15 cellular contexts compared by ENCODE assay signal in the genomic region with DNA sequence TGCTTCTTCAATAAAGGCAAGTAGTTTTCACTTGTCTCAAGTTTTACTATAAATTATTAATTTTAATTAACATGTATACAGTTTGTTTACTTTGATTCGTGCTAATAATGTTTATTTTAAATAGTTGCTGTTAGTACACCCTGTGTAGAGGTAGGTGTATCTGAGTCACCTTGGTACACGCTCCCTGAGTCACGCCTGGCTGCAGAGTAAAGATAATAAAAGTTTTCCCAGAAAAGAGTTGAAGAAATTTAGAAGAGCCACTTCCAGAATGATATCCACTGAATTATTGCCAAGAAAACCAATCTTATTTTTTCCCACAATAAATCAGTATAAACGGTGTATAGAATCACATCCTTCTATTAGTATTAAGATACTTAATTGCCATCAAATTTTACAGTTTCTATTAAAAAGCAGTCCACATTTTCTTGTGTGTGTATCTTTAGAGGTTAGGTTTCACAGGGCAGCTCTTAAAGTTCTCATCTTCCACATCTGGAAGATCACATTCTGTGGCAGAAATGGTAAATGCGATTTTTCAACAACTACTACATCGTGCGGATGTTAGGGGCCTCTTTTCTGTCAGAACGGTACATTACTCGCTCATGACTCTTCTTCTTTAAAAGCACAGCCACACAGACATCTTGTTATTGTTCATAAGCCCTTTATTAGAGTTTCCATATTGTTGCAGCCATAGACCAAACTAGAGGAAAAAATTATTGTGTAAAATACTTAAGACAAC. TPM values are rescaled to one million over a fixed set of nuclear protein-coding genes. Genes with fewer than 3 reads are reported as not detected.
A peak's percentile ranks its signal among the peaks of the same experiment; 100 is the strongest.
DNase-seq lines count a peak whose midpoint lies in the region; ATAC-seq and TF ChIP-seq lines count a peak whose summit lies in the region.
"Had no signal": no experiment of that assay in that cellular context is flagged by ENCODE, and none has a peak within 500 bp of the region (broad histone marks: within the 10 kb centered on the region; RNA-seq: fewer than 3 reads in every experiment).

No MANE protein-coding gene starts in this region.

- peak overlapping the region; percentile 87 for H3K27ac ChIP-seq in OCI-LY7 (ENCODE audit: low read depth, low read length, poor library complexity, severe bottlenecking)
- H3K27ac ChIP-seq in parathyroid adenoma: peak overlapping the region; percentile 70
- H3K27ac ChIP-seq in lower lobe of right lung: no peak overlapping the region

- H3K27me3 ChIP-seq in parathyroid adenoma (ENCODE audit: control insufficient read depth, insufficient read depth, low read length): no peaks in the 10 kb centered on the region
- H3K27me3 ChIP-seq in lower lobe of right lung (ENCODE audit: low read depth): no peaks in the 10 kb centered on the region

- H3K9me3 ChIP-seq in OCI-LY7 (ENCODE audit: low read length): peaks cover under 1% of the 10 kb centered on the region; the same call in 1 of the 2 replicates
- no peaks in the 10 kb centered on the region for H3K9me3 ChIP-seq in parathyroid adenoma (ENCODE audit: control insufficient read depth, low read length)
- no peaks in the 10 kb centered on the region for H3K9me3 ChIP-seq in lower lobe of right lung
- H3K9me3 ChIP-seq: Caco-2 had no signal

- H3K27ac Mint-ChIP-seq in activated CD4-positive, alpha-beta T cell treated with anti-CD3 and anti-CD28 coated beads, Interleukin-2, amount 10 ng/mL, durations not matched to agents 7 days and 5 days: peak overlapping the region; percentile 14

- no TSS peak for BruUV-seq in OCI-LY7 (replicated peaks; lab: Mats Ljungman, UMichigan)

- POLR2A ChIA-PET in activated CD4-positive, alpha-beta T cell treated with anti-CD3 and anti-CD28 coated beads, Interleukin-2, amount 10 ng/mL, durations not matched to agents 7 days and 5 days (lab: Charles Lee): no interaction called here
- POLR2A ChIA-PET in OCI-LY7 (lab: Charles Lee): interaction anchor here (0.7 to 2.5 kb wide), 4 partner anchors 9 to 87 kb away, joined by 3 to 32 read pairs (median 3); no protein-coding TSS in a partner anchor

- no peak for DNase-seq in activated CD4-positive, alpha-beta T cell treated with anti-CD3 and anti-CD28 coated beads, Interleukin-2, amount 10 ng/mL, durations not matched to agents 7 days and 5 days
- no peak for DNase-seq in activated CD4-positive, alpha-beta T cell treated with anti-CD3 and anti-CD28 coated beads for 4 hours
- DNase-seq in OCI-LY7 (ENCODE audit: low spot score) (no peak), epithelial cell of esophagus (ENCODE audit: low read depth) (peak; percentile 55), lower lobe of right lung (no peak), NCI-H1436 (lab: John Stamatoyannopoulos, UW) (no peak)
- DNase-seq: activated CD8-positive, alpha-beta memory T cell treated with anti-CD3 and anti-CD28 coated beads, Interleukin-2, amount 50 U/mL, for 48 hours; Caco-2; NCI-H187 treated with DMSO at 0.1 percent for 48 hours; NCI-H510A; stimulated activated CD4-positive, alpha-beta T cell treated with anti-CD3 and anti-CD28 coated beads, Interleukin-2, amount 100 ng/mL, for 24 hours; trophoblast cell had no signal

- intact Hi-C loops in OCI-LY7 (cut with micrococcal nuclease; ENCODE audit: unreplicated experiment): no loop called here
- intact Hi-C loops in lower lobe of right lung (cut with DNase I): no loop called here

- peaks cover 56% of the 10 kb centered on the region for H3K4me1 Mint-ChIP-seq in activated CD4-positive, alpha-beta T cell treated with anti-CD3 and anti-CD28 coated beads, Interleukin-2, amount 10 ng/mL, durations not matched to agents 7 days and 5 days

- ATAC-seq in lower lobe of right lung (no peak), HG03196 (IDR thresholded peaks at IDR 0.05; ENCODE audit: unreplicated experiment) (no peak)
- ATAC-seq: esophagus mucosa had no signal

- peaks cover 34% of the 10 kb centered on the region; the same call in 1 of the 2 replicates for H3K79me2 ChIP-seq in OCI-LY7 (ENCODE audit: insufficient read depth, low read depth, low read length)
- no peaks in the 10 kb centered on the region for H3K79me2 ChIP-seq in parathyroid adenoma

- no peaks in the 10 kb centered on the region for H3K27me3 Mint-ChIP-seq in activated CD4-positive, alpha-beta T cell treated with anti-CD3 and anti-CD28 coated beads, Interleukin-2, amount 10 ng/mL, durations not matched to agents 7 days and 5 days

- no peaks in the 10 kb centered on the region for H3K9me2 ChIP-seq in OCI-LY7 (ENCODE audit: insufficient read depth, low read length)

- CTCF ChIA-PET in activated CD4-positive, alpha-beta T cell treated with anti-CD3 and anti-CD28 coated beads, Interleukin-2, amount 10 ng/mL, durations not matched to agents 7 days and 5 days (lab: Charles Lee): interaction anchor here (0.9 kb wide), 1 partner anchor 11 kb away, joined by 3 read pairs; no protein-coding TSS in a partner anchor
- CTCF ChIA-PET in OCI-LY7 (lab: Charles Lee; ENCODE audit: unreplicated experiment): no interaction called here

- H4K20me1 ChIP-seq in OCI-LY7 (ENCODE audit: insufficient read depth, low read length): no peaks in the 10 kb centered on the region

- H3K9me3 Mint-ChIP-seq in activated CD4-positive, alpha-beta T cell treated with anti-CD3 and anti-CD28 coated beads, Interleukin-2, amount 10 ng/mL, durations not matched to agents 7 days and 5 days: peaks cover 3% of the 10 kb centered on the region

- H3K9ac ChIP-seq in parathyroid adenoma: no peak overlapping the region

- peaks cover 52% of the 10 kb centered on the region for H3K36me3 ChIP-seq in OCI-LY7 (ENCODE audit: insufficient read depth, low read length)
- H3K36me3 ChIP-seq in parathyroid adenoma (ENCODE audit: control insufficient read depth, insufficient read depth, low read length): no peaks in the 10 kb centered on the region
- H3K36me3 ChIP-seq in lower lobe of right lung: peaks cover 7% of the 10 kb centered on the region

- no peak for TF ChIP-seq CTCF in OCI-LY7 (conservative IDR thresholded peaks at IDR 0.05; ENCODE audit: low read length)
- no peak for TF ChIP-seq CTCF in epithelial cell of esophagus (IDR thresholded peaks at IDR 0.05; ENCODE audit: insufficient read depth, low read depth, low read length, missing control alignments)
- no peak for TF ChIP-seq CTCF in parathyroid adenoma (IDR thresholded peaks at IDR 0.05)
- TF ChIP-seq CTCF in lower lobe of right lung (IDR thresholded peaks at IDR 0.05): no peak

- H3K36me3 Mint-ChIP-seq in activated CD4-positive, alpha-beta T cell treated with anti-CD3 and anti-CD28 coated beads, Interleukin-2, amount 10 ng/mL, durations not matched to agents 7 days and 5 days (ENCODE audit: low read depth): peaks cover 50% of the 10 kb centered on the region

- peaks cover 51% of the 10 kb centered on the region for H3K4me1 ChIP-seq in OCI-LY7 (ENCODE audit: insufficient read depth, low read length, poor library complexity, severe bottlenecking)
- H3K4me1 ChIP-seq in parathyroid adenoma: peaks cover 2% of the 10 kb centered on the region
- H3K4me1 ChIP-seq in lower lobe of right lung: peaks cover 9% of the 10 kb centered on the region
- H3K4me1 ChIP-seq: Caco-2 had no signal

- H3K4me3 Mint-ChIP-seq in activated CD4-positive, alpha-beta T cell treated with anti-CD3 and anti-CD28 coated beads, Interleukin-2, amount 10 ng/mL, durations not matched to agents 7 days and 5 days: no peak overlapping the region

- no peak overlapping the region for H3K4me3 ChIP-seq in OCI-LY7 (ENCODE audit: low read depth, low read length, poor library complexity, severe bottlenecking)
- no peak overlapping the region for H3K4me3 ChIP-seq in epithelial cell of esophagus (ENCODE audit: low read length)
- H3K4me3 ChIP-seq in parathyroid adenoma (ENCODE audit: low read depth, low read length): no peak overlapping the region
- H3K4me3 ChIP-seq in lower lobe of right lung: no peak overlapping the region

- H2AFZ ChIP-seq in OCI-LY7 (ENCODE audit: low read length) (no peak overlapping the region), parathyroid adenoma (no peak overlapping the region)

- H3K4me2 ChIP-seq in OCI-LY7 (ENCODE audit: low read length): peak overlapping the region; percentile 63
- no peak overlapping the region for H3K4me2 ChIP-seq in parathyroid adenoma (ENCODE audit: low read length)

RNA-seq across cellular contexts. Expression of gene HADH, which starts 55.4 kb away (rescaled TPM):
- total RNA-seq in activated CD4-positive, alpha-beta T cell treated with anti-CD3 and anti-CD28 coated beads, Interleukin-2, amount 10 ng/mL, durations not matched to agents 7 days and 5 days: 10 to 100 TPM; 68.1 to 73.1 TPM
- 31.2 and 32.3 TPM in 2 replicates for total RNA-seq in OCI-LY7 (2014; rRNA removed; shearing (Covaris generic))
- 78.7 and 87.8 TPM in 2 replicates for total RNA-seq in OCI-LY7 (2022)
- 48.2 TPM for total RNA-seq in lower lobe of right lung
